Comparison of ENCODE assay signal across 9 cellular contexts in genomic region chrX:48021026-48021900, GRCh38. TPM values are rescaled to one million over a fixed set of nuclear protein-coding genes. Genes with fewer than 3 reads are reported as not detected.
DNase-seq lines count a peak whose midpoint lies in the region; ATAC-seq, FAIRE-seq and TF ChIP-seq lines count a peak whose summit lies in the region.
"Had no signal": no experiment of that assay in that cellular context is flagged by ENCODE, and none has a peak within 500 bp of the region (broad histone marks: within the 10 kb centered on the region; RNA-seq: fewer than 3 reads in every experiment).

No MANE protein-coding gene starts in this region.

- POLR2A ChIA-PET in GM12878 (lab: Charles Lee), result interaction anchor here (0.5 to 1.3 kb wide), 2 partner anchors 177 to 185 kb away, joined by 3 to 5 read pairs; partner anchors contain the start of gene ZNF81

- no TSS peak for BruUV-seq in GM12878 (replicated peaks; lab: Mats Ljungman, UMichigan)

- SMC1A ChIA-PET in GM12878 (lab: Charles Lee; ENCODE audit: uncharacterized antibody, unreplicated experiment), result interaction anchor here (0.6 to 1.4 kb wide), 7 partner anchors 85 to 1247 kb away, joined by 3 to 9 read pairs (median 4); partner anchors contain the start of gene ZNF81

- H3K4me1 ChIP-seq in GM12878 (ENCODE audit: control insufficient read depth, insufficient read depth, low read length) (no peaks in the 10 kb centered on the region), rectal smooth muscle tissue (ENCODE audit: control insufficient read depth, insufficient read depth, low read length) (peaks cover 2% of the 10 kb centered on the region), vagina (no peaks in the 10 kb centered on the region)

- H3K9ac ChIP-seq in GM12878 (ENCODE audit: control insufficient read depth, insufficient read depth, low read length) (peak overlapping the region; percentile 73), rectal smooth muscle tissue (ENCODE audit: low read length) (peak overlapping the region; percentile 89)

- no peaks in the 10 kb centered on the region for H4K20me1 ChIP-seq in GM12878 (ENCODE audit: control insufficient read depth, insufficient read depth)

- no peak for FAIRE-seq in GM12878 (lab: Jason Lieb, UNC)

- CTCF ChIA-PET in GM12878 (lab: Yijun Ruan, JAX), result interaction anchor here (0.7 to 3.9 kb wide), 4 partner anchors 62 to 211 kb away, joined by 3 to 18 read pairs (median 5); no protein-coding TSS in a partner anchor

- peak overlapping the region; percentile 65 for H3K4me2 ChIP-seq in GM12878 (ENCODE audit: control insufficient read depth, insufficient read depth)

- TF ChIP-seq CTCF in GM12878 (IDR thresholded peaks at IDR 0.05 in 2 of 3, conservative IDR thresholded peaks at IDR 0.05 in 1 of 3; ENCODE audit: control insufficient read depth in 2 of 3, extremely low read depth in 1 of 3, insufficient read depth in 1 of 3, low read depth in 3 of 3, low read length in 3 of 3) (no peak), vagina (IDR thresholded peaks at IDR 0.05) (no peak)

- intact Hi-C loops in GM12878 (cut with micrococcal nuclease; ENCODE audit: unreplicated experiment), result no loop called here
- intact Hi-C loops in vagina (cut with DNase I), result loop anchor here (10.0 kb wide), 1 partner anchor 186 kb away; the partner anchor contains the start of gene ZNF81

- in situ Hi-C loops in GM12878 (cut with MboI), result loop anchor here (10.0 kb wide), 1 partner anchor 456 kb away; the partner anchor contains the start of gene ARAF

- TF ChIP-seq POLR2A in GM12878 (IDR thresholded peaks at IDR 0.05; ENCODE audit: low read depth, low read length) (no peak), vagina (IDR thresholded peaks at IDR 0.05) (no peak)

- DNase-seq in COLO829 (ENCODE audit: low spot score) (peak; percentile 63), GOT3 (lab: John Stamatoyannopoulos, UW) (peak; percentile 50), NCI-H187 (lab: John Stamatoyannopoulos, UW) (peak; percentile 14 to 67), T1000 (lab: John Stamatoyannopoulos, UW) (peak; percentile 69), GM12878 (ENCODE audit: low read depth, low spot score) (peak; percentile 62), hippocampal formation (lab: John Stamatoyannopoulos, UW) (peak; percentile 70 to 85), vagina (ENCODE audit: extremely low spot score in 2 of 2) (no peak)

- no peaks in the 10 kb centered on the region for H3K27me3 ChIP-seq in GM12878 (replicated peaks in 1 of 2; ENCODE audit: control insufficient read depth in 2 of 2, insufficient read depth in 2 of 2, low read length in 1 of 2)
- no peaks in the 10 kb centered on the region for H3K27me3 ChIP-seq in rectal smooth muscle tissue (ENCODE audit: control insufficient read depth, insufficient read depth, low read length)
- H3K27me3 ChIP-seq in vagina, result no peaks in the 10 kb centered on the region

- TF ChIP-seq RAD21 in GM12878 (IDR thresholded peaks at IDR 0.05; ENCODE audit: insufficient read depth, low read depth, low read length), result no peak

- H3K79me2 ChIP-seq in GM12878 (ENCODE audit: control insufficient read depth, insufficient read depth, low read length), result no peaks in the 10 kb centered on the region

- H3K4me3 ChIP-seq in GM12878 (peak overlapping the region; percentile 60), rectal smooth muscle tissue (ENCODE audit: low read length) (peak overlapping the region; percentile 65), vagina (peak overlapping the region; percentile 31 to 43)
- H3K4me3 ChIP-seq: SK-N-MC had no signal

- TF ChIP-seq EP300 in GM12878 (IDR thresholded peaks at IDR 0.05; ENCODE audit: borderline replicate concordance in 1 of 2, control insufficient read depth in 1 of 2, low read depth in 2 of 2, low read length in 2 of 2), result no peak

- WGBS in GM12878 (ENCODE audit: insufficient coverage, insufficient replicate concordance, low lambda C conversion rate, missing lambda C conversion rate), result 26% methylated on average over 30 of the region's 30 CpGs

- H3K27ac ChIP-seq in GM12878 (ENCODE audit: control insufficient read depth, insufficient read depth), result peak overlapping the region; percentile 89
- peak overlapping the region; percentile 87 for H3K27ac ChIP-seq in rectal smooth muscle tissue (ENCODE audit: low read depth, low read length)
- H3K27ac ChIP-seq in vagina, result peak overlapping the region; percentile 70
- H3K27ac ChIP-seq: SK-N-MC had no signal

- H3K9me3 ChIP-seq in GM12878 (replicated peaks; ENCODE audit: control insufficient read depth, insufficient read depth, low read length) (no peaks in the 10 kb centered on the region), vagina (no peaks in the 10 kb centered on the region)

- RAD21 ChIA-PET in GM12878 (lab: Charles Lee; ENCODE audit: unreplicated experiment), result interaction anchor here (0.8 to 1.4 kb wide), 2 partner anchors 61 to 85 kb away, joined by 3 to 4 read pairs; no protein-coding TSS in a partner anchor

- ATAC-seq in GM12878, result peak; percentile 83

- H2AFZ ChIP-seq in GM12878 (ENCODE audit: control insufficient read depth, low read depth, low read length), result peak overlapping the region; percentile 99

- H3K36me3 ChIP-seq in GM12878 (ENCODE audit: control insufficient read depth in 2 of 2, insufficient read depth in 2 of 2, low read length in 1 of 2), result no peaks in the 10 kb centered on the region
- no peaks in the 10 kb centered on the region for H3K36me3 ChIP-seq in rectal smooth muscle tissue (ENCODE audit: control insufficient read depth, insufficient read depth, low read length)
- no peaks in the 10 kb centered on the region for H3K36me3 ChIP-seq in vagina

TF ChIP-seq in GM12878, 131 proteins besides CTCF, POLR2A, EP300 and RAD21 (continues in another document):
- TF ChIP-seq IKZF1 (conservative IDR thresholded peaks at IDR 0.05), result peak; percentile 48; the same call in 1 of the 2 replicates

RNA-seq across cellular contexts. Expression of gene SPACA5, which starts 14.5 kb away (rescaled TPM):
- not detected in 2 replicates for total RNA-seq in GM12878 (2013; cell fraction: nucleolus; rRNA removed)
- total RNA-seq in GM12878 (2014; rRNA removed), result 0.23 TPM in 1 of 2 replicates, not detected in the other
- 0.27 TPM in 1 of 2 replicates, not detected in the other for total RNA-seq in GM12878 (2014; rRNA removed; fragmentation: Illumina TruSeq; extraction: Trizol)
- total RNA-seq in GM12878 (2021), result not detected in 2 replicates
- not detected for polyA plus RNA-seq in GM12878 (2011; ENCODE audit: low read depth)
- polyA plus RNA-seq in GM12878 (2011; rRNA removed), result not detected in 2 replicates
- not detected in 2 replicates for polyA plus RNA-seq in GM12878 (2011; cell fraction: cytosol; rRNA removed)
- polyA plus RNA-seq in GM12878 (2011; cell fraction: nucleus; rRNA removed), result not detected in 2 replicates
- polyA plus RNA-seq in GM12878 (2012), result not detected in 2 replicates
- polyA plus RNA-seq in GM12878 (2014; fragmentation: Illumina TruSeq; extraction: Trizol), result not detected in 2 replicates
- under 1 TPM; 0.18 to 0.97 TPM for polyA plus RNA-seq in GM12878 (2014; fragmentation: Nextera tagmentation; extraction: Ambion mirVana)
- not detected in 2 replicates for polyA plus RNA-seq in GM12878 (2014; rRNA removed)
- polyA plus RNA-seq in GM12878 (2016; fragmentation: Nextera tagmentation; extraction: Ambion mirVana), result under 1 TPM; 0.24 to 0.42 TPM
- polyA minus RNA-seq in GM12878 (2011; rRNA and poly(A)+ RNA removed), result not detected in 2 replicates
- polyA minus RNA-seq in GM12878 (2011; cell fraction: cytosol; rRNA and poly(A)+ RNA removed), result not detected in 2 replicates
- not detected in 2 replicates for polyA minus RNA-seq in GM12878 (2011; cell fraction: nucleus; rRNA and poly(A)+ RNA removed)
- not detected for total RNA-seq in vagina

RNA-seq across cellular contexts. Expression of gene ZNF182, which starts 17.5 kb away (rescaled TPM):
- 15.3 TPM in 2 replicates for total RNA-seq in GM12878 (2013; cell fraction: nucleolus; rRNA removed)
- total RNA-seq in GM12878 (2014; rRNA removed), result 3.0 and 3.2 TPM in 2 replicates
- 7.0 and 7.1 TPM in 2 replicates for total RNA-seq in GM12878 (2014; rRNA removed; fragmentation: Illumina TruSeq; extraction: Trizol)
- 4.7 and 4.8 TPM in 2 replicates for total RNA-seq in GM12878 (2021)
- 2.6 TPM for polyA plus RNA-seq in GM12878 (2011; ENCODE audit: low read depth)
- 6.7 and 10.1 TPM in 2 replicates for polyA plus RNA-seq in GM12878 (2011; rRNA removed)
- 2.2 and 2.7 TPM in 2 replicates for polyA plus RNA-seq in GM12878 (2011; cell fraction: cytosol; rRNA removed)
- 6.6 and 7.1 TPM in 2 replicates for polyA plus RNA-seq in GM12878 (2011; cell fraction: nucleus; rRNA removed)
- polyA plus RNA-seq in GM12878 (2012), result 4.4 and 4.9 TPM in 2 replicates
- 7.0 and 8.4 TPM in 2 replicates for polyA plus RNA-seq in GM12878 (2014; fragmentation: Illumina TruSeq; extraction: Trizol)
- polyA plus RNA-seq in GM12878 (2014; fragmentation: Nextera tagmentation; extraction: Ambion mirVana), result 1 to 10 TPM in 1 of 2 experiments, under 1 TPM in 1; 0.85 to 2.3 TPM
- 4.7 and 5.0 TPM in 2 replicates for polyA plus RNA-seq in GM12878 (2014; rRNA removed)
- polyA plus RNA-seq in GM12878 (2016; fragmentation: Nextera tagmentation; extraction: Ambion mirVana), result 1 to 10 TPM; 5.9 to 6.0 TPM
- 2.6 and 3.7 TPM in 2 replicates for polyA minus RNA-seq in GM12878 (2011; rRNA and poly(A)+ RNA removed)
- polyA minus RNA-seq in GM12878 (2011; cell fraction: cytosol; rRNA and poly(A)+ RNA removed), result 2.1 and 2.6 TPM in 2 replicates
- 1.9 and 2.2 TPM in 2 replicates for polyA minus RNA-seq in GM12878 (2011; cell fraction: nucleus; rRNA and poly(A)+ RNA removed)
- total RNA-seq in vagina, result 4.2 TPM

RNA-seq across cellular contexts. Expression of gene ZNF630, which starts 50.2 kb away (rescaled TPM):
- 12.3 and 12.6 TPM in 2 replicates for total RNA-seq in GM12878 (2013; cell fraction: nucleolus; rRNA removed)
- total RNA-seq in GM12878 (2014; rRNA removed) (0.96 and 2.1 TPM in 2 replicates), GM12878 (2014; rRNA removed; fragmentation: Illumina TruSeq; extraction: Trizol) (1.9 and 2.0 TPM in 2 replicates), GM12878 (2021) (1.2 and 1.8 TPM in 2 replicates), vagina (4.7 TPM)
- polyA plus RNA-seq in GM12878 (2011; ENCODE audit: low read depth), result 0.88 TPM
- polyA plus RNA-seq in GM12878 (2011; rRNA removed) (0.99 and 1.3 TPM in 2 replicates), GM12878 (2014; fragmentation: Illumina TruSeq; extraction: Trizol) (1.7 and 2.0 TPM in 2 replicates), GM12878 (2014; fragmentation: Nextera tagmentation; extraction: Ambion mirVana) (1 to 10 TPM; 1.0 to 1.5 TPM), GM12878 (2014; rRNA removed) (1.0 and 1.3 TPM in 2 replicates), GM12878 (2016; fragmentation: Nextera tagmentation; extraction: Ambion mirVana) (1 to 10 TPM; 1.1 TPM)
- polyA plus RNA-seq in GM12878 (2011; cell fraction: cytosol; rRNA removed), result 0.50 and 0.69 TPM in 2 replicates
- 0.94 and 1.2 TPM in 2 replicates for polyA plus RNA-seq in GM12878 (2011; cell fraction: nucleus; rRNA removed)
- polyA plus RNA-seq in GM12878 (2012), result 1.7 and 1.9 TPM in 2 replicates
- 0.72 and 0.73 TPM in 2 replicates for polyA minus RNA-seq in GM12878 (2011; rRNA and poly(A)+ RNA removed)
- polyA minus RNA-seq in GM12878 (2011; cell fraction: cytosol; rRNA and poly(A)+ RNA removed), result 0.31 TPM in 1 of 2 replicates, not detected in the other
- polyA minus RNA-seq in GM12878 (2011; cell fraction: nucleus; rRNA and poly(A)+ RNA removed), result 0.73 and 0.96 TPM in 2 replicates

Comparison
In these comparisons a context has a peak if more than half of its experiments do, and no peak if none do; other contexts are left out.
1. DNase-seq: peak in COLO829 (single experiment), GOT3 (single experiment), NCI-H187 (2 of 2), T1000 (single experiment), GM12878 (single experiment) and hippocampal formation (2 of 2); none in vagina (0 of 2).
2. Peak in every context shown above with its lines, with median percentiles within 50 percentile points of each other: H3K27ac ChIP-seq and H3K4me3 ChIP-seq.